ENCODE assay signal across 9 cellular contexts in the genomic region with DNA sequence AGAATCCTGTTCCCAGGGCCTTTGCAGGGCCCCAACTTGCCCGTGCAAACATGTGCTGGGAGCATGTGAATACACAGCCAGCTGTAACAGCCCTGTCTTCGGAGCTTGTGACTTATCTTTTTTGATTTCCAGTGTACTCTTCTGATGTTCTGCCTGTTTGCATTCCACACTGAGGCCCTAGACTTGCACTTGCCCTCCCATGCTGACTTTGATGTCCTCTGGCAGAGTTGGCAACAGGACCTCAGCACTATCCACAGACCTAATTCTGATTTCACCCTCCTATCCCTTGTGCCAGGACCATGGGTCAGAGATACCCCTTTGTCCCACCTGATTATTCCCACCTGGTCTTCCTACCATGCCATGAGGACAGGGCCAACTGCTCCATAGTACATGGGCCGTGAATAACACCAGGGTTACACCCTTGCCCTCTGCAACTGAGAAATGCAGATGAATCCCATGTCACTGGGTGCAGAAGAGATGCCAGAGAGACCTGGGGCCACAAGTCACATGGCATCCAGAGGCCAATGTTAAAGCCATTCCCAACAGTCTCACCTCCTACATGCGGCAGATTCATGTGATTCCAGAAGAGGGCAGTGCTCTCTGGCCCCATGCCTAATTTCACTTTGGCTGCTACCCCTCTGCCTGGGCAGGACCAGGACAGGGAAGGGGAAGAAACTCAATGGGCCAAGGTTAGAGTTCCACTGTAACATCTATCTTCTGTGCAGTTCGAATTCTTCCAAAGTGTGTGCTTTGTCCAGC. TPM values are rescaled to one million over a fixed set of nuclear protein-coding genes. Genes with fewer than 3 reads are reported as not detected.
DNase-seq lines count a peak whose midpoint lies in the region; ATAC-seq, FAIRE-seq and TF ChIP-seq lines count a peak whose summit lies in the region.
"Had no signal": no experiment of that assay in that cellular context is flagged by ENCODE, and none has a peak within 500 bp of the region (broad histone marks: within the 10 kb centered on the region; RNA-seq: fewer than 3 reads in every experiment).

No MANE protein-coding gene starts in this region.

- no peak overlapping the region for H3K27ac ChIP-seq in spleen

- peaks cover 0 to 67% (median 10%) of the 10 kb centered on the region in 6 donors for H3K36me3 ChIP-seq in spleen

- TF ChIP-seq POLR2A in GM12891 (IDR thresholded peaks at IDR 0.05; ENCODE audit: low read depth, low read length) (no peak), spleen (IDR thresholded peaks at IDR 0.05) (no peak)

- H3K4me1 ChIP-seq in spleen: no peaks in the 10 kb centered on the region

- no peak overlapping the region for H3K4me3 ChIP-seq in spleen

- ATAC-seq in HG02642 (IDR thresholded peaks at IDR 0.05; ENCODE audit: poor library complexity, unreplicated experiment) (no peak), GM18519 (IDR thresholded peaks at IDR 0.05; ENCODE audit: low FRiP score, unreplicated experiment) (no peak)
- no peak for ATAC-seq in activated naive CD8-positive, alpha-beta T cell treated with anti-CD3 and anti-CD28 coated beads, Interleukin-2, amount 50 U/mL, for 24 hours

- peaks cover 0 to 4% (median 0%) of the 10 kb centered on the region in 7 donors for H3K27me3 ChIP-seq in spleen (replicated peaks in 1 of 7)

- no peaks in the 10 kb centered on the region for H3K4me1 Mint-ChIP-seq in activated naive CD8-positive, alpha-beta T cell treated with anti-CD3 and anti-CD28 coated beads, Interleukin-2, amount 50 U/mL, for 24 hours

- no peak overlapping the region for H3K27ac Mint-ChIP-seq in activated naive CD8-positive, alpha-beta T cell treated with anti-CD3 and anti-CD28 coated beads, Interleukin-2, amount 50 U/mL, for 24 hours

- TF ChIP-seq CTCF in spleen (IDR thresholded peaks at IDR 0.05 in 8 of 11, conservative IDR thresholded peaks at IDR 0.05 in 3 of 11): peak in 7 of 11 experiments; percentile 8 to 43 (median 25)

- H3K36me3 Mint-ChIP-seq in activated naive CD8-positive, alpha-beta T cell treated with anti-CD3 and anti-CD28 coated beads, Interleukin-2, amount 50 U/mL, for 24 hours (ENCODE audit: low read depth): no peaks in the 10 kb centered on the region

- 77 to 91% (median 84%) methylated on average over 5 of the region's 5 CpGs for WGBS in spleen, 5 donors

- peaks cover 0 to 9% (median 0%) of the 10 kb centered on the region in 8 donors for H3K9me3 ChIP-seq in spleen

- no peaks in the 10 kb centered on the region for H3K27me3 Mint-ChIP-seq in activated naive CD8-positive, alpha-beta T cell treated with anti-CD3 and anti-CD28 coated beads, Interleukin-2, amount 50 U/mL, for 24 hours

- intact Hi-C loops in spleen (cut with DNase I; ENCODE audit: low total_unique reads): loop anchor here (10.0 kb wide), 1 partner anchor 118 kb away; no protein-coding TSS in a partner anchor

- FAIRE-seq in GM12891 (lab: Jason Lieb, UNC): peak; percentile 47

- no peak for DNase-seq in GM12891 (ENCODE audit: insufficient read length, low spot score)
- peak; percentile 47 for DNase-seq in RPMI7951 (ENCODE audit: low read depth)
- peak; percentile 16 for DNase-seq in glomerular visceral epithelial cell (ENCODE audit: extremely low spot score)
- no peak for DNase-seq in spleen
- DNase-seq in activated naive CD8-positive, alpha-beta T cell treated with anti-CD3 and anti-CD28 coated beads, Interleukin-2, amount 50 U/mL, for 24 hours: no peak
- DNase-seq in GOT3 (lab: John Stamatoyannopoulos, UW): no peak
- DNase-seq: activated CD4-positive, CD25-positive, alpha-beta regulatory T cell treated with anti-CD3 and anti-CD28 coated beads, Interleukin-2, amount 50 U/mL, for 72 hours had no signal

- H3K9me3 Mint-ChIP-seq in activated naive CD8-positive, alpha-beta T cell treated with anti-CD3 and anti-CD28 coated beads, Interleukin-2, amount 50 U/mL, for 24 hours: no peaks in the 10 kb centered on the region

- no peak overlapping the region for H3K4me3 Mint-ChIP-seq in activated naive CD8-positive, alpha-beta T cell treated with anti-CD3 and anti-CD28 coated beads, Interleukin-2, amount 50 U/mL, for 24 hours

TF ChIP-seq in GM12891, 5 proteins besides CTCF, POLR2A, EP300 and RAD21:
- no peak for TF ChIP-seq POLR2AphosphoS5 (IDR thresholded peaks at IDR 0.05; ENCODE audit: low read depth, low read length)
- TF ChIP-seq POU2F2 (IDR thresholded peaks at IDR 0.05; ENCODE audit: low read depth, low read length): no peak
- no peak for TF ChIP-seq PAX5 (IDR thresholded peaks at IDR 0.05; ENCODE audit: insufficient read depth, low read length, severe bottlenecking)
- TF ChIP-seq TAF1 (IDR thresholded peaks at IDR 0.05; ENCODE audit: low read depth, low read length): no peak
- TF ChIP-seq SPI1 (IDR thresholded peaks at IDR 0.05; ENCODE audit: low read depth, low read length): no peak
TF ChIP-seq in GM12891: peak in this region for 0.

RNA-seq across cellular contexts. Expression of a gene that starts 43.0 kb away (rescaled TPM):
- polyA plus RNA-seq in GM12891 (2012; ENCODE audit: low read depth, missing spikeins): 38.2 TPM
- total RNA-seq in RPMI7951 (2014; rRNA removed; shearing (Covaris generic)): 112 and 118 TPM in 2 replicates
- 10 to 100 TPM; 14.4 to 27.8 (median 20.5) TPM for total RNA-seq in spleen
- 10 to 100 TPM in 1 of 3 donors, 1 to 10 TPM in 2; 5.4 to 11.9 (median 6.4) TPM for polyA plus RNA-seq in spleen

Comparison
In these comparisons a context has a peak if more than half of its experiments do, and no peak if none do; other contexts are left out.
1. DNase-seq: peak in RPMI7951 (single experiment) and glomerular visceral epithelial cell (single experiment); none in GM12891 (single experiment), spleen (single experiment), activated naive CD8-positive, alpha-beta T cell treated with anti-CD3 and anti-CD28 coated beads, Interleukin-2, amount 50 U/mL, for 24 hours (single experiment) and GOT3 (single experiment).